ENCODE assay signal across 8 cellular contexts in the genomic region with DNA sequence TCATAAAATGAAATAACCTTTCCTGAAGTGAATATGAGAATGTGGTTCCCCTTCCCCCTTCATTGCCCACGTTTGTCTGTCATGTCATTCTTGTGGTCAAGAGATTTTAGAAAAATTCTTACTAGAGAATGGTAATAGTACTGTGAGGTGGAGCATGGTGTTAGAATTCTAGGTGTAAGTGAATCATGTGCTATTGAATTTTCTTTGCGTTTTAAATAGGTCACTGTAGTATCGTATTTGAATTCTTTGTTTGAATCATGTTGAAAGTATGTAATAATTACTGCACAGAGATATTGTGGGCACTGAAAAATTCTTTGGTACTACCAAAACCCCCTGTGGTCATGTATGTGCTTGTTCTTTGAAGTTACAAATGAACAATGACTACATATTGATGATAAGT.
A peak's percentile ranks its signal among the peaks of the same experiment; 100 is the strongest.
DNase-seq lines count a peak whose midpoint lies in the region; ATAC-seq lines count a peak whose summit lies in the region.

No MANE protein-coding gene starts in this region.

- DNase-seq in OCI-M1 (lab: John Stamatoyannopoulos, UW) (peak; percentile 69), memory B cell (ENCODE audit: low spot score in 2 of 2) (no peak), NCI-H187 (lab: John Stamatoyannopoulos, UW) (no peak), NCI-H2081 treated with DMSO at 0.1 percent for 48 hours (lab: John Stamatoyannopoulos, UW) (no peak), DMS79 treated with DMSO at 0.1 percent for 48 hours (lab: John Stamatoyannopoulos, UW) (no peak), NCI-H1092 (lab: John Stamatoyannopoulos, UW) (no peak)

- no peaks in the 10 kb centered on the region for H3K27me3 Mint-ChIP-seq in memory B cell

- no peak overlapping the region for H3K4me3 Mint-ChIP-seq in memory B cell

- H3K4me1 Mint-ChIP-seq in memory B cell: peaks cover 31% of the 10 kb centered on the region

- peak overlapping the region; percentile 87 for H3K27ac Mint-ChIP-seq in memory B cell

- peaks cover 24% of the 10 kb centered on the region for H3K36me3 Mint-ChIP-seq in memory B cell

- ATAC-seq in GM18861 (IDR thresholded peaks at IDR 0.05; ENCODE audit: unreplicated experiment) (peak; percentile 72), HG02588 (IDR thresholded peaks at IDR 0.05; ENCODE audit: unreplicated experiment) (peak; percentile 64), memory B cell (ENCODE audit: low read depth) (peak; percentile 19)

- H3K9me3 Mint-ChIP-seq in memory B cell: no peaks in the 10 kb centered on the region

Comparison
In these comparisons a context has a peak if more than half of its experiments do, and no peak if none do; other contexts are left out.
1. ATAC-seq: peak in every context shown above with its lines; median percentile 72 in GM18861; 64 in HG02588; 19 in memory B cell.